Comparison of ENCODE assay signal across 1 cellular context in genomic region chr5:36017004-36017403, GRCh38.
TF ChIP-seq lines count a peak whose summit lies in the region.

No MANE protein-coding gene starts in this region.

TF ChIP-seq in SK-N-SH, 30 proteins besides CTCF, POLR2A, EP300 and RAD21 (continued from another document):
- TF ChIP-seq IRF3 (IDR thresholded peaks at IDR 0.05; ENCODE audit: low read depth, low read length) (no peak), YY1 (IDR thresholded peaks at IDR 0.05; ENCODE audit: low read depth) (no peak), PBX3 (IDR thresholded peaks at IDR 0.05) (no peak), EZH2phosphoT487 (IDR thresholded peaks at IDR 0.05; ENCODE audit: borderline replicate concordance, low read depth) (no peak), FOXM1 (IDR thresholded peaks at IDR 0.05; ENCODE audit: low read depth) (no peak), RFX5 (IDR thresholded peaks at IDR 0.05; ENCODE audit: low read length) (no peak), GABPA (IDR thresholded peaks at IDR 0.05; ENCODE audit: low read depth) (no peak)
